1 cellular context compared by ENCODE assay signal in genomic region chr10:21421794-21422193, GRCh38.
TF ChIP-seq lines count a peak whose summit lies in the region.

No MANE protein-coding gene starts in this region.

TF ChIP-seq in WTC11, 78 proteins besides CTCF, POLR2A, EP300 and RAD21 (continued from another document):
- TF ChIP-seq ZNF532 (CRISPR knock-in tag; IDR thresholded peaks at IDR 0.05; ENCODE audit: borderline replicate concordance) (no peak), TCF7 (CRISPR knock-in tag; IDR thresholded peaks at IDR 0.05; ENCODE audit: low read depth) (no peak), ZMAT4 (CRISPR knock-in tag; IDR thresholded peaks at IDR 0.05) (no peak), ZNF317 (CRISPR knock-in tag; IDR thresholded peaks at IDR 0.05; ENCODE audit: borderline replicate concordance, low read depth) (no peak), SP1 (CRISPR knock-in tag; conservative IDR thresholded peaks at IDR 0.05) (no peak), ZNF416 (CRISPR knock-in tag; IDR thresholded peaks at IDR 0.05) (no peak)
TF ChIP-seq in WTC11: peak in this region for 0.
